8 cellular contexts compared by ENCODE assay signal in the genomic region with DNA sequence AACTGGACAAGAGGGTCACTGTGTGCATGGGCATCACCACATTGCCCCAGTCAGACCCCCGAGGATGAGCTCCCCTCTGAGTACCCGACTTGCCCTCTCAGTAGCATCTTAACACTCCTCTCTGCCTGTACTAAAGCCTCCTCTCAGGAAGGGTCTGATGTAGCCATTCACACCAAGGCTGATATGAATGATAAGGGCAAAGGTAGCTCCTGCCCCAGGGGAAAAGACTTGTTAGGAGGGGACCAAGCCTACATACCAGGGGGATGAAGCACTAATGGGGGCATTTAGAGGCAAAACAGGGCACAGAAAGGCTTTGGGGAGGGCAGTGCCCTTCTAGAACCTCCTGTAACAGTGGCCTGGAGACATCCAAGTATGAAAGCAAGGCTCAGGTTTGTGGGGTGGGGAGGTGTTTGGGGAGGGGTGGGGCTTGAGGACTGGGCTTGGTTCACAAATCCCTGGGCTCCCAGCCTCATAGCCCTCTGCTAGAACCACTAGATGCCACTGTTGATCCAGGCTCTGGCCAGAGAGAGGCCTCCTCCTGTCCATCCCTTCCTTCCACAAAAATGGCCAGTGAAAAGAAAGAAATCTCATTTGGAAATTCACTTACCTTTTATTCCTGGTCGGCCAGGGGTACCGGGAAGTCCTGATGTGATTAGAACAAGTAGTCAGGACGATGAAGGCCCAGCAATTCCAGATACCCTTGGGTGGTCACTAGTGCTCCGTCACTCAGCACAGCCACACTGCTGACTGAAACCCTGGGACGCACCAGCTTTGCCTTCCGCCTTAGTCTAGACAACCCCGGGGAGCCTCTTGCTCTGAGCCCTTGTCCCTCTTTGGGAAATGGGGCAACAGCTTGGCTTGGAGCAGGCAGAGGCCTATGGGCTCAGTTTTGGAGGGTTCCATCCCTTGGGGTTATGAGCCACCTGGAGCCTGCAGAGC. TPM values are rescaled to one million over a fixed set of nuclear protein-coding genes. Genes with fewer than 3 reads are reported as not detected.
DNase-seq lines count a peak whose midpoint lies in the region; ATAC-seq, FAIRE-seq and TF ChIP-seq lines count a peak whose summit lies in the region.

No MANE protein-coding gene starts in this region.

- H3K4me3 ChIP-seq in psoas muscle: no peak overlapping the region
- H3K4me3 ChIP-seq in coronary artery: no peak overlapping the region

- intact Hi-C loops in psoas muscle (cut with DNase I): loop anchor here (5.0 kb wide), 1 partner anchor 162 kb away; no protein-coding TSS in a partner anchor

- TF ChIP-seq CTCF in psoas muscle (IDR thresholded peaks at IDR 0.05) (peak; percentile 52), coronary artery (IDR thresholded peaks at IDR 0.05) (no peak)

- H3K9me3 ChIP-seq in psoas muscle: no peaks in the 10 kb centered on the region

- peak; percentile 36 for DNase-seq in COLO668 (lab: John Stamatoyannopoulos, UW; ENCODE audit: unreplicated experiment)
- DNase-seq in H54 (ENCODE audit: insufficient read length, low spot score): peak; percentile 74
- DNase-seq in SW480 (ENCODE audit: low spot score): peak; percentile 59
- DNase-seq in globus pallidus (ENCODE audit: low spot score): peak; percentile 82
- no peak for DNase-seq in psoas muscle
- DNase-seq in coronary artery (ENCODE audit: low spot score): no peak

- no peak for FAIRE-seq in H54 (lab: Jason Lieb, UNC)

- no peaks in the 10 kb centered on the region for H3K4me1 ChIP-seq in psoas muscle

- H3K27me3 ChIP-seq in psoas muscle (ENCODE audit: insufficient read depth in 3 of 3, low read length in 2 of 3): peaks cover 0 to 2% (median 0%) of the 10 kb centered on the region in 3 donors

- no peaks in the 10 kb centered on the region for H3K36me3 ChIP-seq in psoas muscle (ENCODE audit: insufficient read depth in 1 of 2, low read depth in 1 of 2)

- TF ChIP-seq POLR2A in H54 (IDR thresholded peaks at IDR 0.05; ENCODE audit: low read depth, low read length): no peak

- peak; percentile 62 to 85 (median 74) for ATAC-seq in psoas muscle
- ATAC-seq in GM21423 (IDR thresholded peaks at IDR 0.05; ENCODE audit: unreplicated experiment): no peak
- no peak for ATAC-seq in GM18498 (IDR thresholded peaks at IDR 0.05; ENCODE audit: unreplicated experiment)

- WGBS in psoas muscle, 3 donors: 71 to 74% (median 73%) methylated on average over 9 of the region's 9 CpGs

- H3K27ac ChIP-seq in psoas muscle: no peak overlapping the region
- no peak overlapping the region for H3K27ac ChIP-seq in coronary artery

RNA-seq across cellular contexts. Expression of a gene that starts 40.3 kb away (rescaled TPM):
- total RNA-seq in psoas muscle: under 1 TPM in 1 of 4 donors, not detected in 3; 0.10 TPM
- under 1 TPM; 0.01 to 0.18 (median 0.01) TPM for polyA plus RNA-seq in psoas muscle

Comparison
In these comparisons a context has a peak if more than half of its experiments do, and no peak if none do; other contexts are left out.
1. DNase-seq: peak in COLO668 (single experiment), H54 (single experiment), SW480 (single experiment) and globus pallidus (single experiment); none in psoas muscle (0 of 2) and coronary artery (single experiment).
2. ATAC-seq: peak in psoas muscle (4 of 4); none in GM21423 (single experiment) and GM18498 (single experiment).